ENCODE assay signal across 9 cellular contexts in the genomic region with DNA sequence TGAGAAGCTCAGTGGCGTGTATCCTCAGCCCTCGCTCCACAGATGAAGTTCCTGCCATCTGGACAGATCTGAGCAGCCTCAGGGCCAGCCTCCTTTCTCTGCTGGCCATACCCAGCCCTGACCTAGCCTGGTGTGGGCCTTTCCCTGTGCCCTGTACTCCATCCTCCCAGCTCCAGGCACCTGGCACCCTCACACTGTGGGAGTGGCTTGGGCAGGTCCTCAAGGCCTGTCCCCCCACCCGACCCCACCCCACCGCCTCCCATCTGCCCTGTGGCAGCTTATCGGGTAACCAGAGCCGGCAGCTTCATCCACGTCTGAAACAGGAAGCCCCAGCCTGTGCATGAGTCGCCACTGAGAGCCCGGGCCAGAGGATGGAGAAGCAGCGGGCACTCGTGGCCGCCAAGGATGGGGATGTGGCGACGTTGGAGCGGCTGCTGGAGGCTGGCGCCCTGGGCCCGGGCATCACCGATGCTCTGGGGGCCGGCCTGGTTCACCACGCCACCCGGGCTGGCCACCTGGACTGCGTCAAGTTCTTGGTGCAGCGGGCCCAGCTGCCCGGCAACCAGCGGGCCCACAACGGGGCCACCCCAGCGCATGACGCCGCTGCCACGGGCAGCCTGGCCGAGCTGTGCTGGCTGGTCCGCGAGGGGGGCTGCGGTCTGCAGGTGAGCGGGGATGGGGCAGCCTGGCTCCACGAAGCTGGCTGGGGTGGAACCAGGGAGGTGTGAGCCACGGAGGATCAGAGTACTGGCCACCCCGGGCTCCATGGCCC. TPM values are rescaled to one million over a fixed set of nuclear protein-coding genes. Genes with fewer than 3 reads are reported as not detected.
DNase-seq lines count a peak whose midpoint lies in the region; ATAC-seq lines count a peak whose summit lies in the region.
"Had no signal": no experiment of that assay in that cellular context is flagged by ENCODE, and none has a peak within 500 bp of the region (broad histone marks: within the 10 kb centered on the region; RNA-seq: fewer than 3 reads in every experiment).

A gene with protein sequence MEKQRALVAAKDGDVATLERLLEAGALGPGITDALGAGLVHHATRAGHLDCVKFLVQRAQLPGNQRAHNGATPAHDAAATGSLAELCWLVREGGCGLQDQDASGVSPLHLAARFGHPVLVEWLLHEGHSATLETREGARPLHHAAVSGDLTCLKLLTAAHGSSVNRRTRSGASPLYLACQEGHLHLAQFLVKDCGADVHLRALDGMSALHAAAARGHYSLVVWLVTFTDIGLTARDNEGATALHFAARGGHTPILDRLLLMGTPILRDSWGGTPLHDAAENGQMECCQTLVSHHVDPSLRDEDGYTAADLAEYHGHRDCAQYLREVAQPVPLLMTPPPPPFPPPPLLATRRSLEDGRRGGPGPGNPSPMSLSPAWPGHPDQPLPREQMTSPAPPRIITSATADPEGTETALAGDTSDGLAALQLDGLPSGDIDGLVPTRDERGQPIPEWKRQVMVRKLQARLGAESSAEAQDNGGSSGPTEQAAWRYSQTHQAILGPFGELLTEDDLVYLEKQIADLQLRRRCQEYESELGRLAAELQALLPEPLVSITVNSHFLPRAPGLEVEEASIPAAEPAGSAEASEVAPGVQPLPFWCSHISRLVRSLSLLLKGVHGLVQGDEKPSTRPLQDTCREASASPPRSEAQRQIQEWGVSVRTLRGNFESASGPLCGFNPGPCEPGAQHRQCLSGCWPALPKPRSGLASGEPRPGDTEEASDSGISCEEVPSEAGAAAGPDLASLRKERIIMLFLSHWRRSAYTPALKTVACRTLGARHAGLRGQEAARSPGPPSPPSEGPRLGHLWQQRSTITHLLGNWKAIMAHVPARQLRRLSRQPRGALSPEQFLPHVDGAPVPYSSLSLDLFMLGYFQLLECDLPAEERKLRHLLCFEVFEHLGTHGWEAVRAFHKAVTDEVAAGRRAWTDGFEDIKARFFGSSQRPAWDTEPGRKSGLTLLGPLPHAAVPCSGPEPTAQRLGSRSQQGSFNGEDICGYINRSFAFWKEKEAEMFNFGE (plus strand): TSS at position 292 of the 772 bp plus-strand sequence. CDS start 80 bp downstream, at position 372.

- no peak within 1 kb of the TSS for H3K4me2 ChIP-seq in neuronal stem cell (ENCODE audit: insufficient read depth, low read length, poor library complexity, severe bottlenecking)

- H2BK120ac ChIP-seq in neuronal stem cell (ENCODE audit: low read depth, low read length) = no peak within 1 kb of the TSS

- no peaks in the 10 kb centered on the region for H3K27me3 Mint-ChIP-seq in activated CD4-positive, alpha-beta memory T cell treated with anti-CD3 and anti-CD28 coated beads, Interleukin-2, amount 10 ng/mL, durations not matched to agents 7 days and 5 days

- CTCF ChIA-PET in activated CD4-positive, alpha-beta memory T cell treated with anti-CD3 and anti-CD28 coated beads, Interleukin-2, amount 10 ng/mL, durations not matched to agents 7 days and 5 days (lab: Charles Lee) = no interaction called here

- no peak within 1 kb of the TSS for H3K4me3 ChIP-seq in neuronal stem cell (ENCODE audit: low read length in 2 of 2)
- H3K4me3 ChIP-seq: psoas muscle had no signal

- peaks cover 5% of the 10 kb centered on the region for H3K36me3 Mint-ChIP-seq in activated CD4-positive, alpha-beta memory T cell treated with anti-CD3 and anti-CD28 coated beads, Interleukin-2, amount 10 ng/mL, durations not matched to agents 7 days and 5 days (ENCODE audit: low read depth)

- POLR2A ChIA-PET in activated CD4-positive, alpha-beta memory T cell treated with anti-CD3 and anti-CD28 coated beads, Interleukin-2, amount 10 ng/mL, durations not matched to agents 7 days and 5 days (lab: Charles Lee) = no interaction called here

- peaks cover 0 to 2% (median 0%) of the 10 kb centered on the region in 3 experiments for H3K27me3 ChIP-seq in neuronal stem cell (ENCODE audit: control insufficient read depth in 3 of 3, insufficient read depth in 3 of 3, low read depth in 1 of 3, low read length in 3 of 3)

- peak within 1 kb of the TSS; percentile 93 for H2BK5ac ChIP-seq in neuronal stem cell (ENCODE audit: low read length)

- peak within 1 kb of the TSS; percentile 41 for H2BK12ac ChIP-seq in neuronal stem cell (ENCODE audit: low read length)

- no peak within 1 kb of the TSS for H4K8ac ChIP-seq in neuronal stem cell (ENCODE audit: low read depth, low read length)

- H3K27ac Mint-ChIP-seq in activated CD4-positive, alpha-beta memory T cell treated with anti-CD3 and anti-CD28 coated beads, Interleukin-2, amount 10 ng/mL, durations not matched to agents 7 days and 5 days = no peak within 1 kb of the TSS

- H3K27ac ChIP-seq in neuronal stem cell (replicated peaks; ENCODE audit: low read length) = no peak within 1 kb of the TSS
- H3K27ac ChIP-seq: psoas muscle had no signal

- peak within 1 kb of the TSS; percentile 70 for H3K9ac ChIP-seq in neuronal stem cell (ENCODE audit: low read depth, low read length, poor library complexity)

- H3K9me3 Mint-ChIP-seq in activated CD4-positive, alpha-beta memory T cell treated with anti-CD3 and anti-CD28 coated beads, Interleukin-2, amount 10 ng/mL, durations not matched to agents 7 days and 5 days = no peaks in the 10 kb centered on the region

- no peak within 1 kb of the TSS for H3K4ac ChIP-seq in neuronal stem cell (ENCODE audit: low read length)

- H3K4me1 Mint-ChIP-seq in activated CD4-positive, alpha-beta memory T cell treated with anti-CD3 and anti-CD28 coated beads, Interleukin-2, amount 10 ng/mL, durations not matched to agents 7 days and 5 days = no peaks in the 10 kb centered on the region

- peak; percentile 87 for DNase-seq in DMS 273 (lab: John Stamatoyannopoulos, UW; ENCODE audit: unreplicated experiment)
- peak; percentile 36 for DNase-seq in NCI-H1105 treated with DMSO at 0.1 percent for 48 hours (lab: John Stamatoyannopoulos, UW)
- peak; percentile 14 for DNase-seq in activated CD4-positive, alpha-beta memory T cell treated with anti-CD3 and anti-CD28 coated beads, Interleukin-2, amount 10 ng/mL, durations not matched to agents 7 days and 5 days
- no peak for DNase-seq in neuronal stem cell (ENCODE audit: low spot score)
- no peak for DNase-seq in kidney glomerular epithelial cell (lab: John Stamatoyannopoulos, UW)

- H3K4me3 Mint-ChIP-seq in activated CD4-positive, alpha-beta memory T cell treated with anti-CD3 and anti-CD28 coated beads, Interleukin-2, amount 10 ng/mL, durations not matched to agents 7 days and 5 days = no peak within 1 kb of the TSS

- H3K18ac ChIP-seq in neuronal stem cell (ENCODE audit: low read length) = peak within 1 kb of the TSS; percentile 93

- H4K91ac ChIP-seq in neuronal stem cell (ENCODE audit: low read depth, low read length, poor library complexity) = no peak within 1 kb of the TSS

- no peak within 1 kb of the TSS for H2BK15ac ChIP-seq in neuronal stem cell (ENCODE audit: low read length)

- H3K9me3 ChIP-seq in neuronal stem cell (replicated peaks in 1 of 2; ENCODE audit: control insufficient read depth in 2 of 2, insufficient read depth in 1 of 2, low read depth in 1 of 2, low read length in 2 of 2) = peaks cover 0 to 4% of the 10 kb centered on the region in 2 donors
- H3K9me3 ChIP-seq: psoas muscle had no signal

- H3K4me1 ChIP-seq in neuronal stem cell (ENCODE audit: control insufficient read depth in 2 of 2, insufficient read depth in 1 of 2, low read depth in 1 of 2, low read length in 2 of 2) = peaks cover 10 to 11% of the 10 kb centered on the region in 2 donors
- H3K4me1 ChIP-seq: psoas muscle had no signal

- no CpG with 5 or more reads among the region's 38 CpGs for WGBS in neuronal stem cell (ENCODE audit: extremely low coverage in 2 of 2, insufficient read length in 2 of 2, insufficient replicate concordance in 1 of 2), 2 donors

- H3K79me1 ChIP-seq in neuronal stem cell (ENCODE audit: low read depth, low read length) = no peaks in the 10 kb centered on the region

- peak within 1 kb of the TSS; percentile 82 for H3K14ac ChIP-seq in neuronal stem cell (ENCODE audit: low read length)

- ATAC-seq in GM21360 (IDR thresholded peaks at IDR 0.05; ENCODE audit: unreplicated experiment) (no peak), HG02981 (IDR thresholded peaks at IDR 0.05; ENCODE audit: unreplicated experiment) (no peak), GM19467 (IDR thresholded peaks at IDR 0.05; ENCODE audit: unreplicated experiment) (no peak)
- ATAC-seq: psoas muscle had no signal

- H2AK5ac ChIP-seq in neuronal stem cell (ENCODE audit: low read depth, low read length) = peak within 1 kb of the TSS; percentile 97

- no peak within 1 kb of the TSS for H2AFZ ChIP-seq in neuronal stem cell (ENCODE audit: low read length)

- H3K36me3 ChIP-seq in neuronal stem cell (replicated peaks in 1 of 2; ENCODE audit: control insufficient read depth in 2 of 2, insufficient read depth in 2 of 2, low read length in 2 of 2) = no peaks in the 10 kb centered on the region

- H3K23ac ChIP-seq in neuronal stem cell (ENCODE audit: low read depth, low read length, poor library complexity) = peak within 1 kb of the TSS; percentile 43

RNA-seq across cellular contexts. Expression of the gene that starts here (rescaled TPM):
- under 1 TPM; 0.05 to 0.18 TPM for total RNA-seq in activated CD4-positive, alpha-beta memory T cell treated with anti-CD3 and anti-CD28 coated beads, Interleukin-2, amount 10 ng/mL, durations not matched to agents 7 days and 5 days
- 0.45 TPM for polyA plus RNA-seq in neuronal stem cell (2013, experiment 1 of 2)
- 0.46 TPM for polyA plus RNA-seq in neuronal stem cell (2013, experiment 2 of 2)

Comparison
In these comparisons a context has a peak if more than half of its experiments do, and no peak if none do; other contexts are left out.
1. Peak in DNase-seq in activated CD4-positive, alpha-beta memory T cell treated with anti-CD3 and anti-CD28 coated beads, Interleukin-2, amount 10 ng/mL, durations not matched to agents 7 days and 5 days; RNA of the gene not detected or under 1 TPM.
2. DNase-seq: peak in DMS 273 (single experiment) and NCI-H1105 treated with DMSO at 0.1 percent for 48 hours (single experiment); none in neuronal stem cell (single experiment) and kidney glomerular epithelial cell (single experiment).